In the genomic region with DNA sequence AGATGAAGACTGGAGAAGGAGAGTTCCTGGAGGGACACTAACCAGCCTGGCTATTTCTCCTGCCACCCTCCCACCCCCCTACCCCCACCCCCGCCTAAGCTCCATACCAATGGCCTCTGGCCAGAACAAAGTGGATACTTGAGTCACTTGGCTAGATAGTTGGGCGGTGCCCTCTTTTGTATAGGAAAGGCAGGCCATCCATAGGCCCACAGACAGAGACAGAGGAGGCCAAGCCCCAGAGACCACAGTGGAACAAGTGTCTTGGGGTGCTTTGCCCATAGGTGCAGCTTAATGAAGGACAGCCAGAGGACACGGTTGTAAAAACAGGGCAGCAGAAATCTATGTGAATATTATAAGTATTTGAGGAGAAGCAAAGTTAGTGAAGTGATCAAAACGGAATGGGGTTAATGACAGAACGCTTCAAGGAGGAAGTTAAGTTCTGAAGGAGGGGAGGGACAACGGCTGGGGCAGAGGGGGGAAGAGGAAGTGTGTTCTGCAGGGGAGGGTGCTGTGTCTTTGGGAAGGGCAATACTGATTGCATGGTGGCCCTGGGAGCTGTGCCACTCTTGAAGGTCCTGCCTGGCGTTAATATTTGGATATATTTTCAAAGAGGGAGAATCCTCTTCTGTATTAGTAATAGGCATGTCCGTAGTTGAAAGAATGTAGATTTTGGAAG, we compare ENCODE assay signal across 8 cellular contexts. TPM values are rescaled to one million over a fixed set of nuclear protein-coding genes. Genes with fewer than 3 reads are reported as not detected.
DNase-seq lines count a peak whose midpoint lies in the region; ATAC-seq and TF ChIP-seq lines count a peak whose summit lies in the region.

No MANE protein-coding gene starts in this region.

- DNase-seq in CD4-positive, alpha-beta T cell, result peak; percentile 23 to 61 (median 45)
- peak; percentile 45 for DNase-seq in GM20000 (ENCODE audit: low spot score)
- DNase-seq in activated T-helper 1 cell treated with anti-CD3 and anti-CD28 coated beads, Interleukin-12 subunit alpha, Interleukin-12 subunit beta, Interleukin-2, Interleukin-4 antibody, amounts not matched to agents 30 ng/mL and 10 ng/mL and 1 ng/mL, durations not matched to agents 14 hours and 24 hours and 36 hours (ENCODE audit: low spot score), result no peak
- DNase-seq in sciatic nerve (ENCODE audit: low spot score), result no peak
- DNase-seq in NCI-H1105 (lab: John Stamatoyannopoulos, UW), result no peak
- DNase-seq in DMS79 treated with DMSO at 0.1 percent for 48 hours (lab: John Stamatoyannopoulos, UW), result no peak
- no peak for DNase-seq in NCI-H2107 treated with DMSO at 0.1 percent for 48 hours (lab: John Stamatoyannopoulos, UW; ENCODE audit: unreplicated experiment)

- peaks cover 5% of the 10 kb centered on the region for H3K27me3 Mint-ChIP-seq in CD4-positive, alpha-beta T cell
- H3K27me3 Mint-ChIP-seq in activated T-helper 1 cell treated with anti-CD3 and anti-CD28 coated beads, Interleukin-12 subunit alpha, Interleukin-12 subunit beta, Interleukin-2, Interleukin-4 antibody, amounts not matched to agents 30 ng/mL and 10 ng/mL and 1 ng/mL, durations not matched to agents 14 hours and 24 hours and 36 hours (ENCODE audit: insufficient read depth), result no peaks in the 10 kb centered on the region

- ATAC-seq in CD4-positive, alpha-beta T cell (ENCODE audit: poor library complexity), result peak; percentile 70
- ATAC-seq in HG03571 (IDR thresholded peaks at IDR 0.05; ENCODE audit: unreplicated experiment), result peak; percentile 41
- peak; percentile 77 for ATAC-seq in sciatic nerve

- H3K4me3 Mint-ChIP-seq in CD4-positive, alpha-beta T cell, result peak overlapping the region; percentile 80
- peak overlapping the region; percentile 57 for H3K4me3 Mint-ChIP-seq in activated T-helper 1 cell treated with anti-CD3 and anti-CD28 coated beads, Interleukin-12 subunit alpha, Interleukin-12 subunit beta, Interleukin-2, Interleukin-4 antibody, amounts not matched to agents 30 ng/mL and 10 ng/mL and 1 ng/mL, durations not matched to agents 14 hours and 24 hours and 36 hours

- no peaks in the 10 kb centered on the region for H3K9me3 Mint-ChIP-seq in CD4-positive, alpha-beta T cell
- H3K9me3 Mint-ChIP-seq in activated T-helper 1 cell treated with anti-CD3 and anti-CD28 coated beads, Interleukin-12 subunit alpha, Interleukin-12 subunit beta, Interleukin-2, Interleukin-4 antibody, amounts not matched to agents 30 ng/mL and 10 ng/mL and 1 ng/mL, durations not matched to agents 14 hours and 24 hours and 36 hours, result no peaks in the 10 kb centered on the region

- peaks cover 24% of the 10 kb centered on the region for H3K36me3 Mint-ChIP-seq in CD4-positive, alpha-beta T cell (ENCODE audit: low read depth)
- H3K36me3 Mint-ChIP-seq in activated T-helper 1 cell treated with anti-CD3 and anti-CD28 coated beads, Interleukin-12 subunit alpha, Interleukin-12 subunit beta, Interleukin-2, Interleukin-4 antibody, amounts not matched to agents 30 ng/mL and 10 ng/mL and 1 ng/mL, durations not matched to agents 14 hours and 24 hours and 36 hours (ENCODE audit: low read depth), result peaks cover 27% of the 10 kb centered on the region

- no peaks in the 10 kb centered on the region for H3K27me3 ChIP-seq in CD4-positive, alpha-beta T cell (ENCODE audit: control insufficient read depth, insufficient read depth, low read length)

- CTCF ChIA-PET in CD4-positive, alpha-beta T cell (lab: Charles Lee), result interaction anchor here (0.8 to 4.0 kb wide), 4 partner anchors 9 to 50 kb away, joined by 3 to 16 read pairs (median 6); no protein-coding TSS in a partner anchor

- POLR2A ChIA-PET in CD4-positive, alpha-beta T cell (lab: Charles Lee), result interaction anchor here (0.6 to 7.0 kb wide), 17 partner anchors 8 to 554 kb away, joined by 3 to 74 read pairs (median 5); a partner anchor contains a TSS

- H3K27ac Mint-ChIP-seq in CD4-positive, alpha-beta T cell, result peak overlapping the region; percentile 90
- H3K27ac Mint-ChIP-seq in activated T-helper 1 cell treated with anti-CD3 and anti-CD28 coated beads, Interleukin-12 subunit alpha, Interleukin-12 subunit beta, Interleukin-2, Interleukin-4 antibody, amounts not matched to agents 30 ng/mL and 10 ng/mL and 1 ng/mL, durations not matched to agents 14 hours and 24 hours and 36 hours, result peak overlapping the region; percentile 87

- H3K4me1 Mint-ChIP-seq in CD4-positive, alpha-beta T cell (ENCODE audit: low read depth), result peaks cover 99% of the 10 kb centered on the region
- peaks cover 98% of the 10 kb centered on the region for H3K4me1 Mint-ChIP-seq in activated T-helper 1 cell treated with anti-CD3 and anti-CD28 coated beads, Interleukin-12 subunit alpha, Interleukin-12 subunit beta, Interleukin-2, Interleukin-4 antibody, amounts not matched to agents 30 ng/mL and 10 ng/mL and 1 ng/mL, durations not matched to agents 14 hours and 24 hours and 36 hours (ENCODE audit: low read depth)

- H3K27ac ChIP-seq in CD4-positive, alpha-beta T cell (ENCODE audit: low read depth, low read length), result peak overlapping the region; percentile 63

- H3K9me3 ChIP-seq in CD4-positive, alpha-beta T cell (ENCODE audit: control insufficient read depth, low read length), result no peaks in the 10 kb centered on the region

- TF ChIP-seq CTCF in CD4-positive, alpha-beta T cell (IDR thresholded peaks at IDR 0.05), result no peak
- no peak for TF ChIP-seq CTCF in GM20000 (IDR thresholded peaks at IDR 0.05; ENCODE audit: extremely low read depth, missing control alignments)

- intact Hi-C loops in CD4-positive, alpha-beta T cell (cut with DNase I, micrococcal nuclease), result loop anchor here (1.0 to 10.0 kb wide), 4 partner anchors 9 to 252 kb away; no protein-coding TSS in a partner anchor
- intact Hi-C loops in activated T-helper 1 cell treated with anti-CD3 and anti-CD28 coated beads, Interleukin-12 subunit alpha, Interleukin-12 subunit beta, Interleukin-2, Interleukin-4 antibody, amounts not matched to agents 30 ng/mL and 10 ng/mL and 1 ng/mL, durations not matched to agents 14 hours and 24 hours and 36 hours (cut with micrococcal nuclease), result no loop called here
- intact Hi-C loops in sciatic nerve (cut with DNase I), result no loop called here

RNA-seq across cellular contexts. Expression of a gene that starts 32.7 kb away (rescaled TPM):
- 10 to 100 TPM; 56.6 to 60.4 TPM for total RNA-seq in CD4-positive, alpha-beta T cell
- total RNA-seq in activated T-helper 1 cell treated with anti-CD3 and anti-CD28 coated beads, Interleukin-12 subunit alpha, Interleukin-12 subunit beta, Interleukin-2, Interleukin-4 antibody, amounts not matched to agents 30 ng/mL and 10 ng/mL and 1 ng/mL, durations not matched to agents 14 hours and 24 hours and 36 hours, result 40.7 and 41.5 TPM in 2 replicates
- 46.4 TPM for total RNA-seq in sciatic nerve

Comparison
In these comparisons a context has a peak if more than half of its experiments do, and no peak if none do; other contexts are left out.
1. DNase-seq: peak in CD4-positive, alpha-beta T cell (10 of 10) and GM20000 (single experiment); none in activated T-helper 1 cell treated with anti-CD3 and anti-CD28 coated beads, Interleukin-12 subunit alpha, Interleukin-12 subunit beta, Interleukin-2, Interleukin-4 antibody, amounts not matched to agents 30 ng/mL and 10 ng/mL and 1 ng/mL, durations not matched to agents 14 hours and 24 hours and 36 hours (single experiment), sciatic nerve (single experiment), NCI-H1105 (single experiment), DMS79 treated with DMSO at 0.1 percent for 48 hours (single experiment) and NCI-H2107 treated with DMSO at 0.1 percent for 48 hours (single experiment).
2. intact Hi-C loops: an anchor here in CD4-positive, alpha-beta T cell (1.0 to 10.0 kb wide); none called in activated T-helper 1 cell treated with anti-CD3 and anti-CD28 coated beads, Interleukin-12 subunit alpha, Interleukin-12 subunit beta, Interleukin-2, Interleukin-4 antibody, amounts not matched to agents 30 ng/mL and 10 ng/mL and 1 ng/mL, durations not matched to agents 14 hours and 24 hours and 36 hours and sciatic nerve.
3. Peak in every context shown above with its lines, with median percentiles within 50 percentile points of each other: ATAC-seq.